ENCODE assay signal across 16 cellular contexts in the genomic region with DNA sequence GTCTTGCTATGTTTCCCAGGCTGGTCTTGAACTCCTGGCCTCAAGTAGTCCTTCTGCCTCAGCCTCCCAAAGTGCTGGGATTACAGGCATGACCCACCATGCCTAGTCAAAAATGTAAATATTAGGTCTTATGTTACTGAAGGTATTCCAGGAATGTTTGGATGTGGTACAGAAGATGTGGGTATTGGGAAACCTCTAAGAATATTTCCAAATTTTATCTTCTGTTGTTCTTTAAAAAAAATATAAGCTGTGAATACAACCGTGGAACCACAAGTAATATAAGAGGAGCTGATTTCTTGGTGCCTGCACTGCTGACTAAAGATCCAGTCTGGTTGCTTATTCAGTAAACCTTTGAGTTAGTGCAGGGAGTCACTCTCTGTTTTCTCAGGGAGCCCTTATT.
"Had no signal": no experiment of that assay in that cellular context is flagged by ENCODE, and none has a peak within 500 bp of the region (broad histone marks: within the 10 kb centered on the region; RNA-seq: fewer than 3 reads in every experiment).

No MANE protein-coding gene starts in this region.

- H3K9me3 ChIP-seq: breast epithelium, mucosa of descending colon, neutrophil, right atrium auricular region, thyroid gland, uterus had no signal

- H3K4me2 ChIP-seq: smooth muscle cell had no signal

- H3K27ac ChIP-seq: breast epithelium, neutrophil, right atrium auricular region, thyroid gland, uterus had no signal

- H3K36me3 Mint-ChIP-seq: activated naive CD4-positive, alpha-beta T cell treated with anti-CD3 and anti-CD28 coated beads, Interleukin-2, amount 50 U/mL, for 24 hours; naive thymus-derived CD8-positive, alpha-beta T cell had no signal

- H3K9me3 Mint-ChIP-seq: activated B cell treated with CpG ODN at 0.5 μM for 24 hours; activated CD4-positive, alpha-beta T cell treated with anti-CD3 and anti-CD28 coated beads, Interleukin-2, amount 10 ng/mL, durations not matched to agents 24 days and 14 days; activated naive CD4-positive, alpha-beta T cell treated with anti-CD3 and anti-CD28 coated beads, Interleukin-2, amount 50 U/mL, for 24 hours; naive thymus-derived CD8-positive, alpha-beta T cell had no signal

- H3K4me3 Mint-ChIP-seq: activated B cell treated with CpG ODN at 0.5 μM for 24 hours; activated CD4-positive, alpha-beta T cell treated with anti-CD3 and anti-CD28 coated beads, Interleukin-2, amount 10 ng/mL, durations not matched to agents 24 days and 14 days; activated naive CD4-positive, alpha-beta T cell treated with anti-CD3 and anti-CD28 coated beads, Interleukin-2, amount 50 U/mL, for 24 hours; naive thymus-derived CD8-positive, alpha-beta T cell; T-helper 17 cell had no signal

- H3K27ac Mint-ChIP-seq: activated B cell treated with CpG ODN at 0.5 μM for 24 hours; activated CD4-positive, alpha-beta T cell treated with anti-CD3 and anti-CD28 coated beads, Interleukin-2, amount 10 ng/mL, durations not matched to agents 24 days and 14 days; activated naive CD4-positive, alpha-beta T cell treated with anti-CD3 and anti-CD28 coated beads, Interleukin-2, amount 50 U/mL, for 24 hours; naive thymus-derived CD8-positive, alpha-beta T cell; T-helper 17 cell had no signal

- H3K27me3 ChIP-seq: breast epithelium, neutrophil, right atrium auricular region, thyroid gland, uterus had no signal

- H3K27me3 Mint-ChIP-seq: activated B cell treated with CpG ODN at 0.5 μM for 24 hours; activated CD4-positive, alpha-beta T cell treated with anti-CD3 and anti-CD28 coated beads, Interleukin-2, amount 10 ng/mL, durations not matched to agents 24 days and 14 days; activated naive CD4-positive, alpha-beta T cell treated with anti-CD3 and anti-CD28 coated beads, Interleukin-2, amount 50 U/mL, for 24 hours; naive thymus-derived CD8-positive, alpha-beta T cell; T-helper 17 cell had no signal

- H3K4me1 Mint-ChIP-seq: activated CD4-positive, alpha-beta T cell treated with anti-CD3 and anti-CD28 coated beads, Interleukin-2, amount 10 ng/mL, durations not matched to agents 24 days and 14 days; activated naive CD4-positive, alpha-beta T cell treated with anti-CD3 and anti-CD28 coated beads, Interleukin-2, amount 50 U/mL, for 24 hours; naive thymus-derived CD8-positive, alpha-beta T cell; T-helper 17 cell had no signal

- H3K4me3 ChIP-seq: breast epithelium, mucosa of descending colon, right atrium auricular region, smooth muscle cell, thyroid gland, uterus had no signal

- ATAC-seq: left lobe of liver; mucosa of descending colon; naive thymus-derived CD8-positive, alpha-beta T cell; T-helper 17 cell had no signal

- H3K4me1 ChIP-seq: uterus had no signal

- DNase-seq: activated B cell treated with CpG ODN at 0.5 μM for 24 hours; activated CD4-positive, alpha-beta T cell treated with anti-CD3 and anti-CD28 coated beads, Interleukin-2, amount 10 ng/mL, durations not matched to agents 24 days and 14 days; activated T-cell treated with anti-CD3 and anti-CD28 coated beads for 4 hours; amniotic stem cell; mucosa of descending colon; naive thymus-derived CD8-positive, alpha-beta T cell; posterior cingulate gyrus; T-helper 17 cell; thyroid gland; uterus had no signal

- H3K36me3 ChIP-seq: breast epithelium, neutrophil, right atrium auricular region, thyroid gland, uterus had no signal
